In genomic region chr5:53874409-53874808, GRCh38 we compare ENCODE assay signal across 14 cellular contexts.
DNase-seq lines count a peak whose midpoint lies in the region; ATAC-seq, FAIRE-seq and TF ChIP-seq lines count a peak whose summit lies in the region.
"Had no signal": no experiment of that assay in that cellular context is flagged by ENCODE, and none has a peak within 500 bp of the region (broad histone marks: within the 10 kb centered on the region; RNA-seq: fewer than 3 reads in every experiment).

No MANE protein-coding gene starts in this region.

- H3K23me2 ChIP-seq in H1 (ENCODE audit: low read depth, low read length): no peaks in the 10 kb centered on the region

- TF ChIP-seq POLR2A in H1 (IDR thresholded peaks at IDR 0.05; ENCODE audit: control extremely low read depth in 1 of 2, low read depth in 2 of 2, low read length in 2 of 2) (no peak), gastroesophageal sphincter (IDR thresholded peaks at IDR 0.05) (no peak)

- POLR2A ChIA-PET in H1 (lab: Charles Lee; ENCODE audit: partially characterized antibody): no interaction called here

- H2AFZ ChIP-seq in H1 (ENCODE audit: low read length): no peak overlapping the region

- H3K27me3 ChIP-seq in MG63 (no peaks in the 10 kb centered on the region), H1 (replicated peaks in 1 of 4; ENCODE audit: control insufficient read depth in 3 of 4, extremely low read depth in 1 of 4, insufficient read depth in 3 of 4, low read length in 3 of 4) (no peaks in the 10 kb centered on the region), gastroesophageal sphincter (no peaks in the 10 kb centered on the region), psoas muscle (ENCODE audit: insufficient read depth in 3 of 3, low read length in 2 of 3) (no peaks in the 10 kb centered on the region)

- H3K27me3 Mint-ChIP-seq in natural killer cell (ENCODE audit: low read depth in 2 of 2): no peaks in the 10 kb centered on the region

- CTCF ChIA-PET in H1 (lab: Charles Lee; ENCODE audit: partially characterized antibody): interaction anchor here (0.7 to 1.9 kb wide), 6 partner anchors 18 to 400 kb away, joined by 3 to 4 read pairs (median 4); no protein-coding TSS in a partner anchor

- H4K8ac ChIP-seq in H1 (ENCODE audit: extremely low read depth, insufficient read depth, low read length): no peak overlapping the region

- H2BK20ac ChIP-seq in H1 (ENCODE audit: low read length): no peak overlapping the region

- no peak overlapping the region for H3K27ac Mint-ChIP-seq in natural killer cell

- H3K18ac ChIP-seq in H1 (ENCODE audit: extremely low read depth, low read length): no peak overlapping the region

- no peak overlapping the region for H3K4me3 Mint-ChIP-seq in natural killer cell
- H3K4me3 Mint-ChIP-seq: neural crest cell had no signal

- H4K91ac ChIP-seq in H1 (replicated peaks; ENCODE audit: insufficient read length, low read length): no peak overlapping the region

- no peaks in the 10 kb centered on the region for H3K9me3 Mint-ChIP-seq in natural killer cell

- no peak overlapping the region for H3K27ac ChIP-seq in H1 (ENCODE audit: low read depth, low read length)
- H3K27ac ChIP-seq in gastroesophageal sphincter: no peak overlapping the region
- H3K27ac ChIP-seq in psoas muscle: no peak overlapping the region

- no peak overlapping the region for H3K23ac ChIP-seq in H1 (ENCODE audit: insufficient read length)

- no peak overlapping the region for H3K4me2 ChIP-seq in H1 (ENCODE audit: insufficient read depth in 1 of 2, low read depth in 2 of 2, low read length in 2 of 2)

- TF ChIP-seq CTCF in H1 (IDR thresholded peaks at IDR 0.05; ENCODE audit: control extremely low read depth in 1 of 3, insufficient read depth in 1 of 3, low read depth in 1 of 3, low read length in 3 of 3) (peak in 2 of 3 experiments; percentile 52 to 70; a peak in 3 of 4 replicates), natural killer cell (IDR thresholded peaks at IDR 0.05) (no peak), gastroesophageal sphincter (IDR thresholded peaks at IDR 0.05) (no peak), psoas muscle (IDR thresholded peaks at IDR 0.05) (no peak)

- H3K9me3 ChIP-seq in MG63: 0 out of 2 replicates have a peak, but pooled peaks cover 2% of the 10 kb centered on the region
- peaks cover 14% of the 10 kb centered on the region in 2 experiments for H3K9me3 ChIP-seq in H1 (ENCODE audit: insufficient read depth in 2 of 2, low read depth in 1 of 2, low read length in 1 of 2)
- no peaks in the 10 kb centered on the region for H3K9me3 ChIP-seq in gastroesophageal sphincter
- H3K9me3 ChIP-seq in psoas muscle: no peaks in the 10 kb centered on the region

- H3K9ac ChIP-seq in H1 (replicated peaks in 1 of 4; ENCODE audit: extremely low read depth in 1 of 4, low read depth in 3 of 4, low read length in 3 of 4): no peak overlapping the region

- H3K36me3 ChIP-seq in MG63 (no peaks in the 10 kb centered on the region), H1 (ENCODE audit: control insufficient read depth in 2 of 4, insufficient read depth in 4 of 4, low read length in 3 of 4) (peaks cover 0 to 7% (median 0%) of the 10 kb centered on the region in 4 experiments; a peak in 1 of 8 replicates), gastroesophageal sphincter (no peaks in the 10 kb centered on the region), psoas muscle (ENCODE audit: insufficient read depth in 1 of 2, low read depth in 1 of 2) (no peaks in the 10 kb centered on the region)

- peak; percentile 73 for FAIRE-seq in H1 (lab: Jason Lieb, UNC)
- FAIRE-seq: GM19239 had no signal

- peak; percentile 70 to 78 for TF ChIP-seq RAD21 in H1 (IDR thresholded peaks at IDR 0.05 in 1 of 2, conservative IDR thresholded peaks at IDR 0.05 in 1 of 2; ENCODE audit: low read depth in 2 of 2, low read length in 2 of 2)

- H3K4ac ChIP-seq in H1 (replicated peaks; ENCODE audit: insufficient read length, low read depth, low read length): no peak overlapping the region

- H3K4me1 ChIP-seq in H1 (replicated peaks in 1 of 4; ENCODE audit: control insufficient read depth in 3 of 4, insufficient read depth in 4 of 4, low read length in 3 of 4) (peaks cover 0 to 3% (median 0%) of the 10 kb centered on the region in 4 experiments; a peak in 1 of 7 replicates), gastroesophageal sphincter (no peaks in the 10 kb centered on the region), psoas muscle (no peaks in the 10 kb centered on the region)

- H3K56ac ChIP-seq in H1 (replicated peaks; ENCODE audit: insufficient read length, low read depth, low read length): no peak overlapping the region

- H3K79me1 ChIP-seq in H1 (ENCODE audit: low read depth, low read length): no peaks in the 10 kb centered on the region

- no peaks in the 10 kb centered on the region for H3K79me2 ChIP-seq in H1 (ENCODE audit: control insufficient read depth in 1 of 2, insufficient read depth in 2 of 2, low read length in 2 of 2)

- WGBS in H1 (ENCODE audit: extremely low coverage in 1 of 2, insufficient coverage in 1 of 2, insufficient read length in 1 of 2, insufficient replicate concordance in 2 of 2, low coverage in 1 of 2, low lambda C conversion rate in 2 of 2, missing lambda C conversion rate in 1 of 2), 2 experiments: 93% methylated on average over 1 of the region's 1 CpG; no CpG with 5 or more reads in 1 of the 2 experiments
- 50 to 71% methylated on average over 1 of the region's 1 CpG for WGBS in gastroesophageal sphincter (ENCODE audit: low coverage in 1 of 2), 2 donors
- 75 to 90% (median 89%) methylated on average over 1 of the region's 1 CpG for WGBS in psoas muscle, 3 donors

- ATAC-seq in natural killer cell: no peak
- no peak for ATAC-seq in gastroesophageal sphincter
- ATAC-seq in psoas muscle: no peak
- ATAC-seq: activated naive CD4-positive, alpha-beta T cell treated with anti-CD3 and anti-CD28 coated beads, Interleukin-2, amount 50 U/mL, for 72 hours had no signal

- no peaks in the 10 kb centered on the region for H3K36me3 Mint-ChIP-seq in natural killer cell
- H3K36me3 Mint-ChIP-seq: activated naive CD4-positive, alpha-beta T cell treated with anti-CD3 and anti-CD28 coated beads, Interleukin-2, amount 50 U/mL, for 72 hours had no signal

- intact Hi-C loops in natural killer cell (cut with micrococcal nuclease) (no loop called here), psoas muscle (cut with DNase I) (loop anchor here (10.0 kb wide), 2 partner anchors 340 to 400 kb away; no protein-coding TSS in a partner anchor)

- H4K5ac ChIP-seq in H1 (ENCODE audit: insufficient read length, low read depth, low read length): no peak overlapping the region

- peak; percentile 43 for DNase-seq in NCI-H748 (lab: John Stamatoyannopoulos, UW; ENCODE audit: unreplicated experiment)
- DNase-seq in NCI-H748 treated with DMSO at 0.1 percent for 48 hours (lab: John Stamatoyannopoulos, UW): no peak
- DNase-seq in MG63: peak; percentile 89
- peak in 1 of 2 experiments; percentile 54 for DNase-seq in H1 (ENCODE audit: low read depth in 1 of 2, low spot score in 2 of 2)
- DNase-seq in skeletal muscle cell (ENCODE audit: low read depth): peak; percentile 33
- no peak for DNase-seq in natural killer cell
- DNase-seq in psoas muscle: no peak
- DNase-seq: NCI-H2081; stimulated activated CD4-positive, alpha-beta T cell treated with anti-CD3 and anti-CD28 coated beads, Interleukin-1b, Interleukin-23, amount 100 ng/mL, for 48 hours; substantia nigra had no signal

- H2BK120ac ChIP-seq in H1 (replicated peaks; ENCODE audit: low read depth, low read length): no peak overlapping the region

- no peaks in the 10 kb centered on the region for H3K4me1 Mint-ChIP-seq in natural killer cell
- H3K4me1 Mint-ChIP-seq: neural crest cell had no signal

- no peak overlapping the region for H2AK5ac ChIP-seq in H1 (ENCODE audit: low read depth, low read length)

- H3K14ac ChIP-seq in H1 (ENCODE audit: insufficient read length): no peak overlapping the region

- H2BK5ac ChIP-seq in H1 (ENCODE audit: low read depth, low read length): no peak overlapping the region

- TF ChIP-seq EP300 in H1 (IDR thresholded peaks at IDR 0.05; ENCODE audit: borderline replicate concordance in 1 of 2, low read depth in 2 of 2, low read length in 2 of 2) (no peak), gastroesophageal sphincter (IDR thresholded peaks at IDR 0.05) (no peak)

- H2BK12ac ChIP-seq in H1 (ENCODE audit: low read depth, low read length): no peak overlapping the region

- no peak overlapping the region for H2BK15ac ChIP-seq in H1 (ENCODE audit: low read length)

- H3K4me3 ChIP-seq in MG63 (no peak overlapping the region), H1 (ENCODE audit: extremely low read depth in 1 of 4, insufficient read depth in 2 of 4, low read depth in 3 of 4, low read length in 4 of 4) (no peak overlapping the region), skeletal muscle cell (ENCODE audit: low read depth, low read length) (no peak overlapping the region), gastroesophageal sphincter (no peak overlapping the region), psoas muscle (no peak overlapping the region)

- no peaks in the 10 kb centered on the region for H4K20me1 ChIP-seq in H1 (replicated peaks in 1 of 2; ENCODE audit: control insufficient read depth in 1 of 2, insufficient read depth in 2 of 2, low read length in 2 of 2)

TF ChIP-seq in H1, 55 proteins besides CTCF, POLR2A, EP300 and RAD21:
- TF ChIP-seq SP4 (IDR thresholded peaks at IDR 0.05; ENCODE audit: low read length): no peak
- TF ChIP-seq E2F6 (IDR thresholded peaks at IDR 0.05): no peak
- TF ChIP-seq CEBPB (IDR thresholded peaks at IDR 0.05; ENCODE audit: low read depth, low read length): peak; percentile 65; the same call in 1 of the 2 replicates
- no peak for TF ChIP-seq CHD2 (IDR thresholded peaks at IDR 0.05; ENCODE audit: low read length)

Comparison
In these comparisons a context has a peak if more than half of its experiments do, and no peak if none do; other contexts are left out.
1. DNase-seq: peak in NCI-H748 (single experiment), MG63 (single experiment) and skeletal muscle cell (single experiment); none in NCI-H748 treated with DMSO at 0.1 percent for 48 hours (single experiment), natural killer cell (single experiment) and psoas muscle (0 of 2).
2. CTCF ChIP-seq: peak in H1 (2 of 3); none in natural killer cell (single experiment), gastroesophageal sphincter (0 of 4) and psoas muscle (single experiment).